18 cellular contexts compared by ENCODE assay signal in genomic region chr5:7331083-7331482, GRCh38.
"Had no signal": no experiment of that assay in that cellular context is flagged by ENCODE, and none has a peak within 500 bp of the region (broad histone marks: within the 10 kb centered on the region; RNA-seq: fewer than 3 reads in every experiment).

No MANE protein-coding gene starts in this region.

- H3K36me3 Mint-ChIP-seq: natural killer cell treated with Interleukin-12 subunit alpha and Interleukin-12 subunit beta and Interleukin-15 and Interleukin-18, amount 100 ng/mL, for 72 hours had no signal

- ATAC-seq: activated CD8-positive, alpha-beta T cell treated with anti-CD3 and anti-CD28 coated beads, Interleukin-2, amount 10 ng/mL, durations not matched to agents 7 days and 5 days; left lobe of liver; natural killer cell treated with Interleukin-12 subunit alpha and Interleukin-12 subunit beta and Interleukin-15 and Interleukin-18, amount 100 ng/mL, for 72 hours; stimulated activated naive CD8-positive, alpha-beta T cell treated with anti-CD3 and anti-CD28 coated beads, Interleukin-15, amount 100 ng/mL, for 72 hours had no signal

- H3K4me3 Mint-ChIP-seq: activated CD8-positive, alpha-beta T cell treated with anti-CD3 and anti-CD28 coated beads, Interleukin-2, amount 10 ng/mL, durations not matched to agents 7 days and 5 days; activated T-helper 1 cell treated with anti-CD3 and anti-CD28 coated beads, Interleukin-12 subunit alpha, Interleukin-12 subunit beta, Interleukin-2, Interleukin-4 antibody, amounts not matched to agents 30 ng/mL and 10 ng/mL and 1 ng/mL, durations not matched to agents 14 hours and 24 hours and 36 hours; natural killer cell treated with Interleukin-12 subunit alpha and Interleukin-12 subunit beta and Interleukin-15 and Interleukin-18, amount 100 ng/mL, for 72 hours; stimulated activated naive CD8-positive, alpha-beta T cell treated with anti-CD3 and anti-CD28 coated beads, Interleukin-15, amount 100 ng/mL, for 72 hours had no signal

- H3K27ac Mint-ChIP-seq: activated CD8-positive, alpha-beta T cell treated with anti-CD3 and anti-CD28 coated beads, Interleukin-2, amount 10 ng/mL, durations not matched to agents 7 days and 5 days; activated T-helper 1 cell treated with anti-CD3 and anti-CD28 coated beads, Interleukin-12 subunit alpha, Interleukin-12 subunit beta, Interleukin-2, Interleukin-4 antibody, amounts not matched to agents 30 ng/mL and 10 ng/mL and 1 ng/mL, durations not matched to agents 14 hours and 24 hours and 36 hours; natural killer cell treated with Interleukin-12 subunit alpha and Interleukin-12 subunit beta and Interleukin-15 and Interleukin-18, amount 100 ng/mL, for 72 hours; stimulated activated naive CD8-positive, alpha-beta T cell treated with anti-CD3 and anti-CD28 coated beads, Interleukin-15, amount 100 ng/mL, for 72 hours had no signal

- H3K4me1 Mint-ChIP-seq: stimulated activated naive CD8-positive, alpha-beta T cell treated with anti-CD3 and anti-CD28 coated beads, Interleukin-15, amount 100 ng/mL, for 72 hours had no signal

- H3K27ac ChIP-seq: breast epithelium, ovary, thoracic aorta, WERI-Rb-1 had no signal

- H3K27me3 Mint-ChIP-seq: natural killer cell treated with Interleukin-12 subunit alpha and Interleukin-12 subunit beta and Interleukin-15 and Interleukin-18, amount 100 ng/mL, for 72 hours; stimulated activated naive CD8-positive, alpha-beta T cell treated with anti-CD3 and anti-CD28 coated beads, Interleukin-15, amount 100 ng/mL, for 72 hours had no signal

- DNase-seq: activated CD4-positive, alpha-beta T cell treated with anti-CD3 and anti-CD28 coated beads for 4 hours; activated CD8-positive, alpha-beta T cell treated with anti-CD3 and anti-CD28 coated beads, Interleukin-2, amount 10 ng/mL, durations not matched to agents 7 days and 5 days; activated naive CD4-positive, alpha-beta T cell; aorta; dermis blood vessel endothelial cell; erythroblast; mammary epithelial cell; ovary; stimulated activated CD4-positive, alpha-beta T cell treated with anti-CD3 and anti-CD28 coated beads, Interleukin-15, amount 100 ng/mL, for 24 hours; stimulated activated CD4-positive, alpha-beta T cell treated with anti-CD3 and anti-CD28 coated beads, Interleukin-4, amount 100 ng/mL, for 24 hours; stimulated activated naive CD8-positive, alpha-beta T cell treated with anti-CD3 and anti-CD28 coated beads, Interleukin-15, amount 100 ng/mL, for 72 hours; T1000; WERI-Rb-1 had no signal

- H3K9me3 Mint-ChIP-seq: activated T-helper 1 cell treated with anti-CD3 and anti-CD28 coated beads, Interleukin-12 subunit alpha, Interleukin-12 subunit beta, Interleukin-2, Interleukin-4 antibody, amounts not matched to agents 30 ng/mL and 10 ng/mL and 1 ng/mL, durations not matched to agents 14 hours and 24 hours and 36 hours had no signal
